Comparison of ENCODE assay signal across 25 cellular contexts in the genomic region with DNA sequence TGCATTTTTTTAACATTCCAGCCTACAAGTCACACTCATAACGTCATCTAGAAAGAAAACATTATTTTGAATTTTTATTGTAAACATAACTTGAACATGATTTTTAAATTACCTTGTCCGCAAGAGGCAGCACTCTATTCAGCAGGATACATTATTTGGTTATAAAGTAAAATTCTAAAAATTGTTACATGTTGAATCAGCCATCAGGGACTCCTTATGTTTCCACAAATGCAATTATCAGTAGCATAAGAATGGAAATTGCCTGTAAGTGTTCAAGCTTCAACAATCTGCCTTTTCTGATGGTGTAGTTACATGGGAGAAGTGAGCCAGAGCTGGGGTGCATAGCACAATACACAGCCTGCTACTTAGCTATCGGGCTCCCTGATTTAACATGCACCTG.
"Had no signal": no experiment of that assay in that cellular context is flagged by ENCODE, and none has a peak within 500 bp of the region (broad histone marks: within the 10 kb centered on the region; RNA-seq: fewer than 3 reads in every experiment).

No MANE protein-coding gene starts in this region.

- ATAC-seq: activated CD4-positive, CD25-positive, alpha-beta regulatory T cell treated with anti-CD3 and anti-CD28 coated beads, Interleukin-2, amount 50 U/mL, for 24 hours; activated CD8-positive, alpha-beta T cell treated with anti-CD3 and anti-CD28 coated beads for 36 hours; Panc1; Right ventricle myocardium inferior had no signal

- H3K4me3 Mint-ChIP-seq: activated CD8-positive, alpha-beta T cell treated with anti-CD3 and anti-CD28 coated beads for 36 hours; activated naive CD4-positive, alpha-beta T cell treated with anti-CD3 and anti-CD28 coated beads, Interleukin-2, amount 50 U/mL, for 24 hours; T-helper 1 cell treated with Interleukin-12 subunit alpha and Interleukin-12 subunit beta and Interleukin-4 antibody, amounts not matched to agents 30 μg/mL and 1 μg/mL, for 36 hours had no signal

- H3K27ac Mint-ChIP-seq: activated CD8-positive, alpha-beta T cell treated with anti-CD3 and anti-CD28 coated beads for 36 hours; activated naive CD4-positive, alpha-beta T cell treated with anti-CD3 and anti-CD28 coated beads, Interleukin-2, amount 50 U/mL, for 24 hours; T-helper 1 cell treated with Interleukin-12 subunit alpha and Interleukin-12 subunit beta and Interleukin-4 antibody, amounts not matched to agents 30 μg/mL and 1 μg/mL, for 36 hours had no signal

- H3K9me3 ChIP-seq: SJCRH30 had no signal

- H3K4me1 Mint-ChIP-seq: activated naive CD4-positive, alpha-beta T cell treated with anti-CD3 and anti-CD28 coated beads, Interleukin-2, amount 50 U/mL, for 24 hours had no signal

- H3K27me3 Mint-ChIP-seq: activated naive CD4-positive, alpha-beta T cell treated with anti-CD3 and anti-CD28 coated beads, Interleukin-2, amount 50 U/mL, for 24 hours had no signal

- H3K36me3 Mint-ChIP-seq: activated naive CD4-positive, alpha-beta T cell treated with anti-CD3 and anti-CD28 coated beads, Interleukin-2, amount 50 U/mL, for 24 hours had no signal

- H3K36me3 ChIP-seq: SJCRH30 had no signal

- H3K4me1 ChIP-seq: SJCRH30 had no signal

- H3K9ac ChIP-seq: KMS-11 had no signal

- DNase-seq: activated CD4-positive, alpha-beta T cell treated with anti-CD3 and anti-CD28 coated beads for 4 hours; activated CD8-positive, alpha-beta memory T cell treated with anti-CD3 and anti-CD28 coated beads, Interleukin-2, amount 50 U/mL, for 4 hours; activated CD8-positive, alpha-beta T cell treated with anti-CD3 and anti-CD28 coated beads for 36 hours; activated effector memory CD4-positive, alpha-beta T cell treated with Interleukin-2 at 50 U/mL for 16 hours; activated naive CD4-positive, alpha-beta T cell; cerebellar nuclear complex; NCI-H1092; NCI-H1417 treated with DMSO at 0.1 percent for 48 hours; NCI-H1694; NCI-H2029; NCI-H2107; NCI-H2171 treated with DMSO at 0.1 percent for 48 hours; NCI-H226; NCI-H510A; NCI-H526 treated with DMSO at 0.1 percent for 48 hours; NK-92 treated with Interleukin-12 subunit alpha and Interleukin-12 subunit beta, amount 100 ng/mL, for 24 hours; OCI-M1; RPMI8226; SJCRH30 had no signal

- H3K27me3 ChIP-seq: SJCRH30 had no signal

- H3K4me3 ChIP-seq: SJCRH30 had no signal

- H3K9me3 Mint-ChIP-seq: activated CD8-positive, alpha-beta T cell treated with anti-CD3 and anti-CD28 coated beads for 36 hours; activated naive CD4-positive, alpha-beta T cell treated with anti-CD3 and anti-CD28 coated beads, Interleukin-2, amount 50 U/mL, for 24 hours; T-helper 1 cell treated with Interleukin-12 subunit alpha and Interleukin-12 subunit beta and Interleukin-4 antibody, amounts not matched to agents 30 μg/mL and 1 μg/mL, for 36 hours had no signal

- H3K27ac ChIP-seq: KMS-11, SJCRH30 had no signal
